18 cellular contexts compared by ENCODE assay signal in genomic region chr18:1015777-1016176, GRCh38.
"Had no signal": no experiment of that assay in that cellular context is flagged by ENCODE, and none has a peak within 500 bp of the region (broad histone marks: within the 10 kb centered on the region; RNA-seq: fewer than 3 reads in every experiment).

No MANE protein-coding gene starts in this region.

- H3K27ac ChIP-seq: heart left ventricle, left lung, spleen, upper lobe of left lung, VCaP had no signal

- H3K27me3 Mint-ChIP-seq: activated CD4-positive, alpha-beta T cell treated with anti-CD3 and anti-CD28 coated beads for 36 hours; memory B cell had no signal

- H3K9me3 ChIP-seq: heart left ventricle, left lung, spleen, upper lobe of left lung had no signal

- ATAC-seq: activated CD4-positive, alpha-beta T cell treated with anti-CD3 and anti-CD28 coated beads for 36 hours; activated T-cell treated with anti-CD3 and anti-CD28 coated beads, Interleukin-2, amount 50 U/mL, for 72 hours; T-cell had no signal

- H3K4me1 Mint-ChIP-seq: activated CD4-positive, alpha-beta memory T cell treated with anti-CD3 and anti-CD28 coated beads, Interleukin-2, amount 10 ng/mL, durations not matched to agents 7 days and 5 days; activated CD4-positive, alpha-beta T cell treated with anti-CD3 and anti-CD28 coated beads for 36 hours; activated naive CD8-positive, alpha-beta T cell treated with anti-CD3 and anti-CD28 coated beads for 36 hours; memory B cell; T-cell had no signal

- H3K36me3 ChIP-seq: heart left ventricle, left lung, spleen, upper lobe of left lung had no signal

- H3K27ac Mint-ChIP-seq: activated CD4-positive, alpha-beta memory T cell treated with anti-CD3 and anti-CD28 coated beads, Interleukin-2, amount 10 ng/mL, durations not matched to agents 7 days and 5 days; activated CD4-positive, alpha-beta T cell treated with anti-CD3 and anti-CD28 coated beads for 36 hours; activated naive CD8-positive, alpha-beta T cell treated with anti-CD3 and anti-CD28 coated beads for 36 hours; activated T-cell treated with anti-CD3 and anti-CD28 coated beads, Interleukin-2, amount 50 U/mL, for 72 hours; memory B cell; T-cell had no signal

- H3K9me3 Mint-ChIP-seq: activated CD4-positive, alpha-beta memory T cell treated with anti-CD3 and anti-CD28 coated beads, Interleukin-2, amount 10 ng/mL, durations not matched to agents 7 days and 5 days; activated naive CD8-positive, alpha-beta T cell treated with anti-CD3 and anti-CD28 coated beads for 36 hours; activated T-cell treated with anti-CD3 and anti-CD28 coated beads, Interleukin-2, amount 50 U/mL, for 72 hours; memory B cell; T-cell had no signal

- H3K4me1 ChIP-seq: left lung, spleen had no signal

- H3K4me3 ChIP-seq: heart left ventricle, left lung, spleen, upper lobe of left lung had no signal

- H3K4me3 Mint-ChIP-seq: activated CD4-positive, alpha-beta memory T cell treated with anti-CD3 and anti-CD28 coated beads, Interleukin-2, amount 10 ng/mL, durations not matched to agents 7 days and 5 days; activated CD4-positive, alpha-beta T cell treated with anti-CD3 and anti-CD28 coated beads for 36 hours; activated naive CD8-positive, alpha-beta T cell treated with anti-CD3 and anti-CD28 coated beads for 36 hours; activated T-cell treated with anti-CD3 and anti-CD28 coated beads, Interleukin-2, amount 50 U/mL, for 72 hours; memory B cell; T-cell had no signal

- H3K27me3 ChIP-seq: left lung, spleen, upper lobe of left lung had no signal

- DNase-seq: activated CD4-positive, alpha-beta memory T cell treated with anti-CD3 and anti-CD28 coated beads, Interleukin-2, amount 10 ng/mL, durations not matched to agents 7 days and 5 days; activated CD4-positive, alpha-beta T cell treated with anti-CD3 and anti-CD28 coated beads for 36 hours; activated gamma-delta T cell treated with Interleukin-2 at 50 U/mL for 16 hours; activated naive CD8-positive, alpha-beta T cell treated with anti-CD3 and anti-CD28 coated beads for 36 hours; activated T-cell treated with anti-CD3 and anti-CD28 coated beads, Interleukin-2, amount 50 U/mL, for 72 hours; anterior cingulate cortex; foreskin melanocyte; heart left ventricle; spleen; stimulated activated CD4-positive, alpha-beta T cell treated with anti-CD3 and anti-CD28 coated beads, Interleukin-2, amount 100 ng/mL, for 24 hours; stimulated activated naive CD4-positive, alpha-beta T cell; substantia nigra; T-cell; T1000 had no signal

- H3K36me3 Mint-ChIP-seq: activated naive CD8-positive, alpha-beta T cell treated with anti-CD3 and anti-CD28 coated beads for 36 hours; memory B cell; T-cell had no signal
